Comparison of ENCODE assay signal across 8 cellular contexts in genomic region chr17:7833795-7834553, GRCh38. TPM values are rescaled to one million over a fixed set of nuclear protein-coding genes. Genes with fewer than 3 reads are reported as not detected.
A peak's percentile ranks its signal among the peaks of the same experiment; 100 is the strongest.
DNase-seq lines count a peak whose midpoint lies in the region; ATAC-seq and TF ChIP-seq lines count a peak whose summit lies in the region.

Gene KDM6B (plus strand): TSS chr17:7834217. CDS start chr17:7845555, 11,338 bp downstream.

- H3K9me3 ChIP-seq in HUES48 (ENCODE audit: control insufficient read depth, insufficient read depth, low read length) (no peaks in the 10 kb centered on the region), PC-3 (ENCODE audit: low read length) (no peaks in the 10 kb centered on the region)

- H4K20me1 ChIP-seq in PC-3 (ENCODE audit: low read length): no peaks in the 10 kb centered on the region

- POLR2A ChIA-PET in PC-3 (lab: Charles Lee; ENCODE audit: unreplicated experiment): interaction anchor here (0.6 kb wide), 2 partner anchors 17 to 30 kb away, joined by 4 read pairs; no protein-coding TSS in a partner anchor

- no peaks in the 10 kb centered on the region for H3F3A ChIP-seq in PC-3 (ENCODE audit: low read length, unreplicated experiment)

- H3K9ac ChIP-seq in HUES48 (ENCODE audit: low read depth, low read length): no peak within 1 kb of the TSS; the same call in 1 of the 2 replicates
- peak within 1 kb of the TSS; percentile 44 for H3K9ac ChIP-seq in PC-3 (ENCODE audit: low read length)

- peak; percentile 48 for ATAC-seq in GM19463 (IDR thresholded peaks at IDR 0.05; ENCODE audit: unreplicated experiment)
- peak; percentile 62 for ATAC-seq in PC-3

- peak within 1 kb of the TSS; percentile 85 for H3K4me2 ChIP-seq in PC-3 (ENCODE audit: low read length)

- H3K4me1 ChIP-seq in HUES48 (ENCODE audit: control insufficient read depth, insufficient read depth, low read length) (peaks cover 22% of the 10 kb centered on the region), PC-3 (ENCODE audit: insufficient read depth, low read length) (peaks cover 23% of the 10 kb centered on the region)

- peak; percentile 83 for DNase-seq in PC-3
- DNase-seq in activated T-cell treated with anti-CD3 and anti-CD28 coated beads for 48 hours (ENCODE audit: low read depth): peak; percentile 85
- DNase-seq in epidermal melanocyte (ENCODE audit: insufficient read length, low spot score): peak; percentile 87
- DNase-seq in midbrain (lab: John Stamatoyannopoulos, UW): peak; percentile 81
- DNase-seq in stimulated activated CD8-positive, alpha-beta memory T cell treated with anti-CD3 and anti-CD28 coated beads, Interleukin-15, amount 100 ng/mL, for 4 hours (ENCODE audit: low read depth in 2 of 2): peak; percentile 73 to 74

- peak within 1 kb of the TSS; percentile 100 for H3K27ac ChIP-seq in C4-2B
- peak within 1 kb of the TSS; percentile 86 for H3K27ac ChIP-seq in HUES48 (ENCODE audit: low read depth, low read length)
- peak within 1 kb of the TSS; percentile 60 for H3K27ac ChIP-seq in PC-3 (ENCODE audit: low read length)

- H3K4me3 ChIP-seq in HUES48 (ENCODE audit: low read depth, low read length): peak within 1 kb of the TSS; percentile 82
- H3K4me3 ChIP-seq in PC-3 (ENCODE audit: low read length): peak within 1 kb of the TSS; percentile 83

- peak within 1 kb of the TSS; percentile 83 for H2AFZ ChIP-seq in PC-3 (ENCODE audit: low read length)

- H3K36me3 ChIP-seq in HUES48 (ENCODE audit: control insufficient read depth, insufficient read depth, low read length) (no peaks in the 10 kb centered on the region), PC-3 (ENCODE audit: low read depth, low read length) (no peaks in the 10 kb centered on the region)

- no TSS peak for BruUV-seq in PC-3 (replicated peaks; lab: Mats Ljungman, UMichigan)

- intact Hi-C loops in PC-3 (cut with micrococcal nuclease): loop anchor here (2.0 kb wide), 1 partner anchor 23 kb away; the partner anchor contains the start of gene NAA38

- H3K9me2 ChIP-seq in PC-3 (replicated peaks; ENCODE audit: low read length): no peaks in the 10 kb centered on the region

- peaks cover 6% of the 10 kb centered on the region for H3K79me2 ChIP-seq in PC-3 (ENCODE audit: low read length)

- CTCF ChIA-PET in PC-3 (lab: Charles Lee): interaction anchor here (0.6 kb wide), 1 partner anchor 90 kb away, joined by 3 read pairs; no protein-coding TSS in a partner anchor

- H3K27me3 ChIP-seq in HUES48 (ENCODE audit: control insufficient read depth, insufficient read depth, low read length) (peaks cover 40% of the 10 kb centered on the region), PC-3 (ENCODE audit: low read length) (no peaks in the 10 kb centered on the region)

- TF ChIP-seq CTCF in C4-2B (conservative IDR thresholded peaks at IDR 0.05) (no peak), PC-3 (conservative IDR thresholded peaks at IDR 0.05; ENCODE audit: low read depth, low read length) (no peak)

RNA-seq across cellular contexts. Expression of gene KDM6B, which starts in this region (rescaled TPM):
- total RNA-seq in PC-3 (2014; rRNA removed): 3.2 and 158 TPM in 2 replicates

Comparison
In these comparisons a context has a peak if more than half of its experiments do, and no peak if none do; other contexts are left out.
1. Peak in every context shown above with its lines: DNase-seq, ATAC-seq, H3K4me3 ChIP-seq and H3K27ac ChIP-seq.